Comparison of ENCODE assay signal across 16 cellular contexts in the genomic region with DNA sequence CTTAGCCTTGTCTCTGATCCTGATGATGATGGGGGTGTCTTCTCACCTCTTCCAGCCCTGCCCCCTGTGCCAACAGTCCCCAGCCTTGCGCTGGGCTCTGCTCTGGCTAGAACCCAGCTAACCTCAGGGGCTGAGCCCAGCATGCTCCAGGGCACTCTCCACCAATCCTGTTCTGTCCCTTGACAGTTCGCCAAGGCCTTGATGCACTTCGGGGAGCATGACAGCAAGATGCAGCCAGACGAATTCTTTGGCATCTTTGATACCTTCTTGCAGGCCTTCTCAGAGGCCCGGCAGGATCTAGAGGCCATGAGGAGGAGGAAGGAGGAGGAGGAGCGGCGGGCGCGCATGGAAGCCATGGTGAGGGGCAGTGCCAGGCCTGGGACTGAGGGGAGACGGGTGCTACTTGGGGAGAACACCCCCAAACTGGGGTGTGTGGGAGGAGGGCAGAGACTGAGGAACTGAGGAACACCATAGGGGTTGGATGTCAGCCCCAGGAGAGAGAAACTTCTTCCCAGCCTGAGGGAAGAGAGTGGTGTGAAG.
"Had no signal": no experiment of that assay in that cellular context is flagged by ENCODE, and none has a peak within 500 bp of the region (broad histone marks: within the 10 kb centered on the region; RNA-seq: fewer than 3 reads in every experiment).

No MANE protein-coding gene starts in this region.

- H3K9me3 ChIP-seq: prostate gland, SJCRH30, tibial nerve had no signal

- H3K9me3 Mint-ChIP-seq: activated CD4-positive, alpha-beta T cell treated with anti-CD3 and anti-CD28 coated beads, Interleukin-2, amount 10 ng/mL, durations not matched to agents 7 days and 5 days; activated naive CD4-positive, alpha-beta T cell treated with anti-CD3 and anti-CD28 coated beads, Interleukin-2, amount 50 U/mL, for 72 hours; natural killer cell had no signal

- H3K4me3 Mint-ChIP-seq: activated CD4-positive, alpha-beta T cell treated with anti-CD3 and anti-CD28 coated beads, Interleukin-2, amount 10 ng/mL, durations not matched to agents 7 days and 5 days; natural killer cell had no signal

- H3K4me3 ChIP-seq: cardiac muscle cell, prostate gland, SJCRH30, tibial nerve had no signal

- H3K27me3 Mint-ChIP-seq: activated CD4-positive, alpha-beta T cell treated with anti-CD3 and anti-CD28 coated beads, Interleukin-2, amount 10 ng/mL, durations not matched to agents 7 days and 5 days had no signal

- H3K36me3 ChIP-seq: cardiac muscle cell, prostate gland, SJCRH30 had no signal

- H3K36me3 Mint-ChIP-seq: activated naive CD4-positive, alpha-beta T cell treated with anti-CD3 and anti-CD28 coated beads, Interleukin-2, amount 50 U/mL, for 72 hours; natural killer cell had no signal

- H3K4me1 ChIP-seq: prostate gland, SJCRH30 had no signal

- H3K27ac ChIP-seq: cardiac muscle cell, prostate gland, SJCRH30 had no signal

- H3K4me1 Mint-ChIP-seq: activated CD4-positive, alpha-beta T cell treated with anti-CD3 and anti-CD28 coated beads, Interleukin-2, amount 10 ng/mL, durations not matched to agents 7 days and 5 days; natural killer cell had no signal

- H3K27me3 ChIP-seq: cardiac muscle cell, SJCRH30, tibial nerve had no signal

- H3K27ac Mint-ChIP-seq: activated CD4-positive, alpha-beta T cell treated with anti-CD3 and anti-CD28 coated beads, Interleukin-2, amount 10 ng/mL, durations not matched to agents 7 days and 5 days; activated naive CD4-positive, alpha-beta T cell treated with anti-CD3 and anti-CD28 coated beads, Interleukin-2, amount 50 U/mL, for 72 hours; natural killer cell had no signal

- ATAC-seq: activated CD4-positive, CD25-positive, alpha-beta regulatory T cell treated with anti-CD3 and anti-CD28 coated beads, Interleukin-2, amount 50 U/mL, for 24 hours; activated naive CD4-positive, alpha-beta T cell treated with anti-CD3 and anti-CD28 coated beads, Interleukin-2, amount 50 U/mL, for 72 hours; natural killer cell had no signal

- DNase-seq: activated CD4-positive, alpha-beta T cell treated with anti-CD3 and anti-CD28 coated beads, Interleukin-2, amount 10 ng/mL, durations not matched to agents 7 days and 5 days; activated CD8-positive, alpha-beta memory T cell treated with anti-CD3 and anti-CD28 coated beads for 24 hours; activated CD8-positive, alpha-beta memory T cell treated with anti-CD3 and anti-CD28 coated beads, Interleukin-2, amount 50 U/mL, for 48 hours; activated gamma-delta T cell treated with Interleukin-2 at 50 U/mL for 16 hours; activated T-cell treated with anti-CD3 and anti-CD28 coated beads, Interleukin-2, amount 50 U/mL, for 48 hours; left ventricle myocardium superior; natural killer cell; occipital lobe; SJCRH30; stimulated activated naive CD4-positive, alpha-beta T cell; T1000 had no signal
